Comparison of ENCODE assay signal across 1 cellular context in the genomic region with DNA sequence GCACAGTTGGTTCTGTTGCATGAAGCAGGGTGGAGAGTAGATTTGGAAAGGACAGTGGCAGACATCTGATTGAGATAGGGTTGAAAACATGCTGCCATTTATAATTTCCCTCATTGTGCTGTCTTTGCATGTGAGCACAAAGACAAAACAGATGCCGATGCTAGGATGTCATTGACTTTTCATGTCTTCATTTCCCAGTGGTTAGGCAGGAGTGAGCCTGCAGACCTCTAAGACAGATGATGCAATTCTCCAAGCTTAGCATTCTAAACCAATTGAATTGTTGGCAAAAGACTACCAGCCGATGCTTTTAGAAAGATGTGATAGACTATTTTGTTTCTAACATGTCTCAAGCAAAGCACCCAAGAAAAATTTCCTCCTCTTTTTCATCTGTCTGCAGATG.
A peak's percentile ranks its signal among the peaks of the same experiment; 100 is the strongest.
TF ChIP-seq lines count a peak whose summit lies in the region.

No MANE protein-coding gene starts in this region.

TF ChIP-seq in IMR-90, 13 proteins besides CTCF, POLR2A, EP300 and RAD21:
- no peak for TF ChIP-seq CHD1 (IDR thresholded peaks at IDR 0.05; ENCODE audit: low read depth, low read length)
- peak; percentile 56 for TF ChIP-seq CEBPB (IDR thresholded peaks at IDR 0.05; ENCODE audit: low read depth, low read length)
